In genomic region chr14:43408472-43408871, GRCh38 we compare ENCODE assay signal across 18 cellular contexts.
"Had no signal": no experiment of that assay in that cellular context is flagged by ENCODE, and none has a peak within 500 bp of the region (broad histone marks: within the 10 kb centered on the region; RNA-seq: fewer than 3 reads in every experiment).

No MANE protein-coding gene starts in this region.

- H3K4me1 ChIP-seq: colonic mucosa, foreskin keratinocyte, gastroesophageal sphincter, heart left ventricle, left lung, lower lobe of right lung had no signal

- DNase-seq: colonic mucosa; cortex of kidney; effector CD8-positive, alpha-beta T cell; effector memory CD8-positive, alpha-beta T cell; endodermal cell; heart left ventricle; hippocampal formation; left cardiac atrium; left lung; left ventricle myocardium superior; lower lobe of right lung; mesenchymal stem cell; mucosa of descending colon; naive B cell; naive thymus-derived CD8-positive, alpha-beta T cell had no signal

- H3K27ac ChIP-seq: colonic mucosa, esophagus muscularis mucosa, foreskin keratinocyte, gastroesophageal sphincter, heart left ventricle, left lung, lower lobe of right lung had no signal

- H3K36me3 ChIP-seq: colonic mucosa, esophagus muscularis mucosa, gastroesophageal sphincter, heart left ventricle, left lung, lower lobe of right lung had no signal

- H3K27me3 ChIP-seq: colonic mucosa, esophagus muscularis mucosa, foreskin keratinocyte, gastroesophageal sphincter, heart left ventricle, left lung had no signal

- ATAC-seq: effector memory CD8-positive, alpha-beta T cell; foreskin keratinocyte; gastroesophageal sphincter; heart left ventricle; left cardiac atrium; left lung; left ventricle myocardium superior; lower lobe of right lung; mucosa of descending colon; naive thymus-derived CD8-positive, alpha-beta T cell had no signal

- H3K4me3 ChIP-seq: colonic mucosa, esophagus muscularis mucosa, gastroesophageal sphincter, heart left ventricle, left lung, lower lobe of right lung, mucosa of descending colon had no signal

- H3K9me3 ChIP-seq: colonic mucosa, esophagus muscularis mucosa, gastroesophageal sphincter, lower lobe of right lung had no signal
